21 cellular contexts compared by ENCODE assay signal in the genomic region with DNA sequence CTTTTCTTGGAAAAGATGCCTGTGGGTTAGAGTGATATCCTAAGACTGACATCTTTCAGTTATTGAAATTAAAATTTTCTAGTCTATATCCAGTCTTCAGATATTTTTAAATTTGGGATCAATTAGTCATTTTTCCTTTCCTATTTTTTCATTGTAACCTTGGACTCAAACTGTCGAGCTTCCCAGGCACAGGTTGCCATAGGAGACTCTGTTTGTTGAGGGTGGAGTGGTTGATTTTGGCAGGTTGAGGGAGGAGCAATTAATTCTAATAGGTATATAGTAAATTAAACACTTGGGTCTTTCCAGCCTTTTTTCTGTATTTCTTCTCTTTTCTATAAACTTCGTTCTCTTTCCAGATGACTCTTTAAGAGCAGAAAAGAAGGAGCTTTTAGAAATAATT.
"Had no signal": no experiment of that assay in that cellular context is flagged by ENCODE, and none has a peak within 500 bp of the region (broad histone marks: within the 10 kb centered on the region; RNA-seq: fewer than 3 reads in every experiment).

No MANE protein-coding gene starts in this region.

- H3K27ac ChIP-seq: epithelial cell of prostate, esophagus muscularis mucosa, gastrocnemius medialis, heart right ventricle, psoas muscle, right lobe of liver, tibial artery, upper lobe of left lung, uterus had no signal

- H3K27me3 Mint-ChIP-seq: effector memory CD8-positive, alpha-beta T cell had no signal

- H3K9me3 ChIP-seq: esophagus muscularis mucosa, gastrocnemius medialis, heart right ventricle, psoas muscle, right lobe of liver, tibial artery, upper lobe of left lung, uterus had no signal

- H3K4me1 Mint-ChIP-seq: naive thymus-derived CD4-positive, alpha-beta T cell; stimulated activated effector memory CD8-positive, alpha-beta T cell treated with anti-CD3 and anti-CD28 coated beads, Interleukin-12 subunit alpha, Interleukin-12 subunit beta, amount 100 ng/mL, for 72 hours had no signal

- DNase-seq: effector memory CD8-positive, alpha-beta T cell; gastrocnemius medialis; heart right ventricle; hypothalamus; kidney glomerular epithelial cell; mammary epithelial cell; naive thymus-derived CD4-positive, alpha-beta T cell; nephron progenitor cell; psoas muscle; retina; right lobe of liver; stimulated activated CD4-positive, alpha-beta T cell treated with anti-CD3 and anti-CD28 coated beads, Interleukin-4, amount 100 ng/mL, for 1 hour; stimulated activated CD8-positive, alpha-beta memory T cell treated with anti-CD3 and anti-CD28 coated beads, Interleukin-4, amount 100 ng/mL, for 48 hours; stimulated activated naive CD8-positive, alpha-beta T cell treated with anti-CD3 and anti-CD28 coated beads, Interleukin-15, Interleukin-2, amounts not matched to agents 100 U/mL and 50 U/mL, for 24 hours; tibial artery; upper lobe of left lung; uterus had no signal

- H3K27me3 ChIP-seq: esophagus muscularis mucosa, gastrocnemius medialis, heart right ventricle, right lobe of liver, tibial artery, upper lobe of left lung, uterus had no signal

- H3K9me3 Mint-ChIP-seq: effector memory CD8-positive, alpha-beta T cell; nephron progenitor cell had no signal

- H3K36me3 Mint-ChIP-seq: naive thymus-derived CD4-positive, alpha-beta T cell; stimulated activated effector memory CD8-positive, alpha-beta T cell treated with anti-CD3 and anti-CD28 coated beads, Interleukin-12 subunit alpha, Interleukin-12 subunit beta, amount 100 ng/mL, for 72 hours had no signal

- H3K36me3 ChIP-seq: esophagus muscularis mucosa, gastrocnemius medialis, heart right ventricle, right lobe of liver, tibial artery, upper lobe of left lung, uterus had no signal

- ATAC-seq: effector memory CD8-positive, alpha-beta T cell; gastrocnemius medialis; heart right ventricle; left lobe of liver; naive thymus-derived CD4-positive, alpha-beta T cell; psoas muscle; right lobe of liver; stimulated activated effector memory CD8-positive, alpha-beta T cell treated with anti-CD3 and anti-CD28 coated beads, Interleukin-12 subunit alpha, Interleukin-12 subunit beta, amount 100 ng/mL, for 72 hours; stimulated activated naive CD8-positive, alpha-beta T cell treated with anti-CD3 and anti-CD28 coated beads, Interleukin-15, Interleukin-2, amounts not matched to agents 100 U/mL and 50 U/mL, for 24 hours had no signal

- H3K4me3 ChIP-seq: esophagus muscularis mucosa, gastrocnemius medialis, heart right ventricle, psoas muscle, right lobe of liver, tibial artery, upper lobe of left lung, uterus had no signal

- H3K27ac Mint-ChIP-seq: effector memory CD8-positive, alpha-beta T cell; naive thymus-derived CD4-positive, alpha-beta T cell; nephron progenitor cell; stimulated activated effector memory CD8-positive, alpha-beta T cell treated with anti-CD3 and anti-CD28 coated beads, Interleukin-12 subunit alpha, Interleukin-12 subunit beta, amount 100 ng/mL, for 72 hours had no signal

- H3K4me3 Mint-ChIP-seq: effector memory CD8-positive, alpha-beta T cell; naive thymus-derived CD4-positive, alpha-beta T cell; nephron progenitor cell; stimulated activated effector memory CD8-positive, alpha-beta T cell treated with anti-CD3 and anti-CD28 coated beads, Interleukin-12 subunit alpha, Interleukin-12 subunit beta, amount 100 ng/mL, for 72 hours had no signal

- H3K4me1 ChIP-seq: gastrocnemius medialis, psoas muscle, right lobe of liver, tibial artery, upper lobe of left lung, uterus had no signal
